Comparison of ENCODE assay signal across 1 cellular context in genomic region chr7:24510781-24511180, GRCh38.
TF ChIP-seq lines count a peak whose summit lies in the region.

No MANE protein-coding gene starts in this region.

TF ChIP-seq in GM23338, 12 proteins besides CTCF, POLR2A, EP300 and RAD21 (continued from another document):
- TF ChIP-seq ZNF462 (CRISPR knock-in tag; IDR thresholded peaks at IDR 0.05) (no peak), NANOG (IDR thresholded peaks at IDR 0.05; ENCODE audit: borderline replicate concordance) (no peak), JUNB (IDR thresholded peaks at IDR 0.05; ENCODE audit: unreplicated experiment) (no peak), EZH2phosphoT487 (IDR thresholded peaks at IDR 0.05; ENCODE audit: unreplicated experiment) (no peak), REST (IDR thresholded peaks at IDR 0.05; ENCODE audit: unreplicated experiment) (no peak)
